In the genomic region with DNA sequence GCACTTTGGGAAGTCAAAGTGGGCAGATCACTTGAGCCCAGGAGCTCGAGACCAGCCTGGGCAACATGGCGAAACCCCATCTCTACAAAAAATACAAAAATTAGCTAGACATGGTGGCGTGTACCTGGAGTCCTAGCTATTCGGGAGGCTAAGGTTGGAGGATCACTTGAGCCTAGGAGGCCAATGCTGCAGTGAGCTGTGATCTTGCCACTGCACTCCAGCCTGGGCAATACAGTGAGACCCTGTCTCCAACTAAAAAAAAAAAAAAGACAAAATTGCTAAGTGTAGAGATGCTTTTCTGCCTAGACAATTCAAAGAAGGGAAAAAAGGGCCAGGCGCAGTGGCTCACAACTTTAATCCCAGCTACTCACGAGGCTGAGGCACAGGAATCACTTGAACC, we compare ENCODE assay signal across 25 cellular contexts. TPM values are rescaled to one million over a fixed set of nuclear protein-coding genes. Genes with fewer than 3 reads are reported as not detected.
"Had no signal": no experiment of that assay in that cellular context is flagged by ENCODE, and none has a peak within 500 bp of the region (broad histone marks: within the 10 kb centered on the region; RNA-seq: fewer than 3 reads in every experiment).

No MANE protein-coding gene starts in this region.

- H3K27ac Mint-ChIP-seq: immature natural killer cell; naive thymus-derived CD8-positive, alpha-beta T cell; stimulated activated effector memory CD8-positive, alpha-beta T cell treated with anti-CD3 and anti-CD28 coated beads, Interleukin-12 subunit alpha, Interleukin-12 subunit beta, amount 100 ng/mL, for 72 hours; type B pancreatic cell had no signal

- H3K4me3 Mint-ChIP-seq: immature natural killer cell; naive thymus-derived CD8-positive, alpha-beta T cell; nephron progenitor cell; stimulated activated effector memory CD8-positive, alpha-beta T cell treated with anti-CD3 and anti-CD28 coated beads, Interleukin-12 subunit alpha, Interleukin-12 subunit beta, amount 100 ng/mL, for 72 hours; stimulated activated naive CD8-positive, alpha-beta T cell treated with anti-CD3 and anti-CD28 coated beads, Interleukin-15, amount 100 ng/mL, for 72 hours; type B pancreatic cell had no signal

- H3K27me3 Mint-ChIP-seq: type B pancreatic cell had no signal

- H3K9me3 ChIP-seq: left lung, lower lobe of right lung, ovary, prostate gland, sigmoid colon, spleen, tibial nerve, uterus had no signal

- H3K4me3 ChIP-seq: left lung, lower lobe of right lung, ovary, prostate gland, sigmoid colon, spleen, tibial nerve, uterus had no signal

- H3K36me3 Mint-ChIP-seq: immature natural killer cell; naive thymus-derived CD8-positive, alpha-beta T cell; stimulated activated effector memory CD8-positive, alpha-beta T cell treated with anti-CD3 and anti-CD28 coated beads, Interleukin-12 subunit alpha, Interleukin-12 subunit beta, amount 100 ng/mL, for 72 hours had no signal

- ATAC-seq: left colon; left lung; lower lobe of right lung; naive thymus-derived CD8-positive, alpha-beta T cell; right cardiac atrium; stimulated activated effector memory CD8-positive, alpha-beta T cell treated with anti-CD3 and anti-CD28 coated beads, Interleukin-12 subunit alpha, Interleukin-12 subunit beta, amount 100 ng/mL, for 72 hours; stimulated activated naive CD8-positive, alpha-beta T cell treated with anti-CD3 and anti-CD28 coated beads, Interleukin-15, amount 100 ng/mL, for 72 hours had no signal

- H3K4me1 ChIP-seq: prostate gland, uterus had no signal

- DNase-seq: hypothalamus; immature natural killer cell; kidney; left colon; left lung; lower lobe of right lung; mammary epithelial cell; mesenchymal stem cell; naive thymus-derived CD8-positive, alpha-beta T cell; nephron progenitor cell; ovary; retina; right cardiac atrium; sigmoid colon; small intestine; spleen; stimulated activated CD4-positive, alpha-beta T cell treated with anti-CD3 and anti-CD28 coated beads, Interleukin-4, amount 100 ng/mL, for 24 hours; stimulated activated naive CD4-positive, alpha-beta T cell treated with Interleukin-2 at 50 U/mL for 16 hours; stimulated activated naive CD8-positive, alpha-beta T cell treated with anti-CD3 and anti-CD28 coated beads, Interleukin-15, amount 100 ng/mL, for 72 hours; substantia nigra; uterus had no signal

- H3K27ac ChIP-seq: left lung, lower lobe of right lung, ovary, prostate gland, sigmoid colon, spleen, tibial nerve, uterus had no signal

- H3K36me3 ChIP-seq: left lung, lower lobe of right lung, ovary, prostate gland, sigmoid colon, spleen, tibial nerve, uterus had no signal

- H3K9me3 Mint-ChIP-seq: immature natural killer cell; naive thymus-derived CD8-positive, alpha-beta T cell; stimulated activated effector memory CD8-positive, alpha-beta T cell treated with anti-CD3 and anti-CD28 coated beads, Interleukin-12 subunit alpha, Interleukin-12 subunit beta, amount 100 ng/mL, for 72 hours; stimulated activated naive CD8-positive, alpha-beta T cell treated with anti-CD3 and anti-CD28 coated beads, Interleukin-15, amount 100 ng/mL, for 72 hours; type B pancreatic cell had no signal

- H3K27me3 ChIP-seq: ovary, sigmoid colon, tibial nerve, uterus had no signal

RNA-seq across cellular contexts. Expression of gene LRP6, which starts 3.4 kb away (rescaled TPM):
- polyA plus RNA-seq: immature natural killer cell had no signal
